Comparison of ENCODE assay signal across 8 cellular contexts in the genomic region with DNA sequence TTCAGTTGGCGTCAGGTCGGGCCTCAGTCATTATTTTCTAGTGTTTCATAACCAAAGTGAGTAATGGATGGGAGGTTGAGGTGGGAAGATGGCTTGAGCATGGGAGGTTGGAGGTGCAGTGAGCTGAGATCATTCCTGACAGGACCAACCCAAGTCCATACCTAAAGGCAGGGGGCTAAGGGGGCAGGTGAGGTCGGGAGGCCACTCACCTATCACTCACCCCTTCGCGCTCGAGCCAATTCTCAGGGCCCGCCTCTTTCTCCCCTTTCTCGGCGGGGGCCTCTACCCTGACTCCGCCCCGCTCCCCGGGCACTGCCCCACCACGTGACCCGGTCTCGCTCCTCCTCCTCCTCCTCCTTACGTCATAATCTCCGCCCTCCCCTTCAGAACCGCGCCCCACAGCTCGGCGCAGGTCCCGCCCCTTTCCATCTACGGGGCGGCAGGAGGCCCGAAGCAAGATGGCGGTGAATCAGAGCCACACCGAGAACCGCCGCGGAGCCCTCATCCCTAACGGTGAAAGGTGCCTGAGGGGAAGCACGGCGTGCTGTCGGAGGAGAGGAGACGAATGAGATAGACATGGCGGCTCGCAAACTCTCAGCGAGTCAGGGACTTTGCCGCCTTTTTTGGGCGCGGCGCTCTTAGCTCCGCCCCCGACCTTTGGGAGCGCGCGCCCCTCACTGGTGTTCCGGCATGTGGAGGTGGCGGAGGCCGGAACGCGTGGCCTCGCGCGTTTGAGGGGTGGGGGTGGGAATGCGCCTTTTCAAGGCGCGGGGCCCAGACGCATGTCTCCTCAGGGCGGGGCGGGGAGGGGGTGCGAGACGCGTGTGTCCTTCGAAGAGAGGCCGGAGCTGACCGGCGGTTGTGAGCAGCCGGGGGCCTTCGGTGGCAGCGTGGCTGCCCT. TPM values are rescaled to one million over a fixed set of nuclear protein-coding genes. Genes with fewer than 3 reads are reported as not detected.
DNase-seq lines count a peak whose midpoint lies in the region; ATAC-seq and TF ChIP-seq lines count a peak whose summit lies in the region.

Gene WBP2NL (plus strand): TSS at position 428 of the 901 bp plus-strand sequence. CDS start 31 bp downstream, at position 459.

- no peak for TF ChIP-seq CTCF in GM20000 (IDR thresholded peaks at IDR 0.05; ENCODE audit: extremely low read depth, missing control alignments)

- DNase-seq in Ammon's horn (ENCODE audit: low spot score): peak; percentile 94
- DNase-seq in GM20000 (ENCODE audit: low spot score): peak; percentile 97
- DNase-seq in M059J (ENCODE audit: low read depth): peak; percentile 63
- peak; percentile 85 for DNase-seq in activated CD4-positive, alpha-beta T cell treated with anti-CD3 and anti-CD28 coated beads for 1 hour
- peak; percentile 90 for DNase-seq in central memory CD4-positive, alpha-beta T cell
- peak; percentile 92 for DNase-seq in left lobe of liver (ENCODE audit: low spot score)
- DNase-seq in stimulated activated CD4-positive, alpha-beta T cell treated with anti-CD3 and anti-CD28 coated beads, Interleukin-4, amount 100 ng/mL, for 48 hours (ENCODE audit: low read depth in 2 of 2): peak; percentile 72 to 81
- no peak for DNase-seq in dedifferentiated amniotic fluid mesenchymal stem cell (ENCODE audit: extremely low spot score)

- peak; percentile 98 for ATAC-seq in left lobe of liver

RNA-seq across cellular contexts. Expression of gene WBP2NL, which starts in this region (rescaled TPM):
- total RNA-seq in M059J (2014; rRNA removed; shearing (Covaris generic)): 0.54 TPM in 1 of 2 replicates, not detected in the other
- total RNA-seq in left lobe of liver: 0.53 TPM

Comparison
In these comparisons a context has a peak if more than half of its experiments do, and no peak if none do; other contexts are left out.
1. Peak in DNase-seq in M059J; RNA of the gene not detected or under 1 TPM.
2. Peak in DNase-seq and ATAC-seq in left lobe of liver; RNA of the gene not detected or under 1 TPM.